In the genomic region with DNA sequence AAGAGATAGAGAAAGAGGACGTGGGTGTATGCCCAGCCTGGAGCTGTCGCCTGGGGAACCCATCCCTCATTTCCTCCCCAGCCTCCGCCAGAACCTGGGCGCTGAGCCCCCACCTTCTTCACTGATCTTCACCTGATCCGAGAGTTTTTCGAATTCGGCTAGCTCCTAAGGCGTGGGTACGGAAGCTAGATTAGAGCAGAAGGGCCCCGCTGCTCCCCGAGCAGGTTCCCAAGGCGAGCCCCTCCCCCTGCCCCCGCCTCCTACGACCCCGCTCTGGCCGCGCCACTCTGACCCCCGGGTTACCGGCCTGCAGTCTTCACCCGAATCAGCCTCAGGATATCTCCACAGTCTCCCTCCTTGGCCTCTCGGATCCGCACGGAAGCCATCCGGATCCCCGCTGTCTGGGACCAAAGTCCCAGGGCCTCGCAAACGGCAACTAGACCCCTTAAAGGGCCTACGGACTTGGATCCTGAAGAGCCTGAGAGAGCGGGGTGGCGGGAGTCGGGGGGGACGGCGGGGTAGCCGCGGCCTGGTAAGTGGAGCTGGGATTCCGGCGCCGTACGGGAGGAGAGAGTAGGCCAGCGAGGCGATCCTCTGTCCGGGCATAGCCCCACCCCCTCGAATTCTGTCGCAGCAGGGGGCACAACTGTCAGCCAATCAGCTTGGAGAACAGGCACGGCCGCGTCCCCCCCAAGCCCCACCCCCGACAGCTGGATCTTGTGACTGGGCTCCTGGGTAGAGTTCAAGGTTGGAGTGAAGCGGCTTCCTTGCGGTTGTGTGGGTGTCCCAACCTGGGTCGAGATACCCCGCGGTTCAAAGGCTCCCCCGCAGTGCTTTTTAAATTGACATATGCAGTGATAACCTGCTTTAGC, we compare ENCODE assay signal across 8 cellular contexts. TPM values are rescaled to one million over a fixed set of nuclear protein-coding genes. Genes with fewer than 3 reads are reported as not detected.
DNase-seq lines count a peak whose midpoint lies in the region; ATAC-seq and TF ChIP-seq lines count a peak whose summit lies in the region.

Gene SAT2 (minus strand): TSS at position 572 of the 872 bp plus-strand sequence. CDS start 186 bp downstream, at position 386.

- peak within 1 kb of the TSS; percentile 54 for H3K27ac Mint-ChIP-seq in Calu3 (ENCODE audit: unreplicated experiment)
- H3K27ac Mint-ChIP-seq in nephron, result peak within 1 kb of the TSS; percentile 94 to 98 (median 97)

- H3K36me3 ChIP-seq in RWPE2 (ENCODE audit: low read depth), result no peaks in the 10 kb centered on the region

- no peaks in the 10 kb centered on the region for H3K9me3 ChIP-seq in RWPE2 (ENCODE audit: severe bottlenecking)

- no peaks in the 10 kb centered on the region for H3K27me3 Mint-ChIP-seq in Calu3 (ENCODE audit: unreplicated experiment)
- no peaks in the 10 kb centered on the region for H3K27me3 Mint-ChIP-seq in nephron (ENCODE audit: low read depth)

- H3K4me1 Mint-ChIP-seq in Calu3 (ENCODE audit: low read depth, unreplicated experiment), result no peaks in the 10 kb centered on the region
- H3K4me1 Mint-ChIP-seq in nephron, result peaks cover 10% of the 10 kb centered on the region

- H3K4me1 ChIP-seq in RWPE2 (ENCODE audit: insufficient read depth, poor library complexity, severe bottlenecking), result no peaks in the 10 kb centered on the region

- H3K36me3 Mint-ChIP-seq in Calu3 (ENCODE audit: insufficient read depth, unreplicated experiment) (peaks cover 22% of the 10 kb centered on the region), nephron (ENCODE audit: low read depth) (peaks cover 13% of the 10 kb centered on the region)

- no peaks in the 10 kb centered on the region for H3K27me3 ChIP-seq in RWPE2 (ENCODE audit: insufficient read depth, poor library complexity, severe bottlenecking)

- DNase-seq in Calu3 (peak; percentile 89), KG1 (lab: John Stamatoyannopoulos, UW) (peak; percentile 43), RWPE2 (ENCODE audit: low spot score) (peak; percentile 87), fibroblast of the conjunctiva (ENCODE audit: low read depth) (peak; percentile 91)
- peak; percentile 93 for DNase-seq in activated effector memory CD4-positive, alpha-beta T cell treated with anti-CD3 and anti-CD28 coated beads, Interleukin-2, amount 50 U/mL, for 16 hours
- peak; percentile 88 for DNase-seq in stimulated activated naive CD8-positive, alpha-beta T cell treated with anti-CD3 and anti-CD28 coated beads, Interleukin-15, Interleukin-2, amounts not matched to agents 100 U/mL and 50 U/mL, for 24 hours

- no TSS peak for BruUV-seq in Calu3 (replicated peaks; lab: Mats Ljungman, UMichigan)

- intact Hi-C loops in Calu3 (cut with micrococcal nuclease; ENCODE audit: unreplicated experiment), result no loop called here

- H3K4me3 ChIP-seq in RWPE2 (ENCODE audit: severe bottlenecking), result peak within 1 kb of the TSS; percentile 80

- CTCF ChIA-PET in Calu3 (lab: Charles Lee), result interaction anchor here (0.7 to 1.5 kb wide), 3 partner anchors 12 to 361 kb away, joined by 3 to 5 read pairs (median 4); partner anchors contain the start of genes FXR2 and WRAP53

- no peaks in the 10 kb centered on the region for H3K9me3 Mint-ChIP-seq in Calu3 (ENCODE audit: low read depth, unreplicated experiment)
- H3K9me3 Mint-ChIP-seq in nephron, result no peaks in the 10 kb centered on the region

- TF ChIP-seq CTCF in Calu3 (IDR thresholded peaks at IDR 0.05; ENCODE audit: unreplicated experiment) (no peak), RWPE2 (IDR thresholded peaks at IDR 0.05; ENCODE audit: poor library complexity, severe bottlenecking) (no peak), nephron (IDR thresholded peaks at IDR 0.05; ENCODE audit: unreplicated experiment in 3 of 3) (no peak)

- H3K4me3 Mint-ChIP-seq in Calu3 (ENCODE audit: low read depth, unreplicated experiment) (peak within 1 kb of the TSS; percentile 80), nephron (peak within 1 kb of the TSS; percentile 97 to 98 (median 97))

- no peak within 1 kb of the TSS for H3K27ac ChIP-seq in RWPE2 (ENCODE audit: poor library complexity, severe bottlenecking)

- ATAC-seq in GM21447 (IDR thresholded peaks at IDR 0.05; ENCODE audit: unreplicated experiment), result peak; percentile 83
- peak; percentile 91 for ATAC-seq in RWPE2 (ENCODE audit: low read depth)
- peak; percentile 98 for ATAC-seq in stimulated activated naive CD8-positive, alpha-beta T cell treated with anti-CD3 and anti-CD28 coated beads, Interleukin-15, Interleukin-2, amounts not matched to agents 100 U/mL and 50 U/mL, for 24 hours

RNA-seq across cellular contexts. Expression of gene SAT2, which starts in this region (rescaled TPM):
- 15.9 and 16.6 TPM in 2 replicates for total RNA-seq in Calu3 (2022)

Comparison
In these comparisons a context has a peak if more than half of its experiments do, and no peak if none do; other contexts are left out.
1. DNase-seq: peak in every context shown above with its lines; median percentile 93 in activated effector memory CD4-positive, alpha-beta T cell treated with anti-CD3 and anti-CD28 coated beads, Interleukin-2, amount 50 U/mL, for 16 hours; 91 in fibroblast of the conjunctiva; 89 in Calu3; 88 in stimulated activated naive CD8-positive, alpha-beta T cell treated with anti-CD3 and anti-CD28 coated beads, Interleukin-15, Interleukin-2, amounts not matched to agents 100 U/mL and 50 U/mL, for 24 hours; 87 in RWPE2; 43 in KG1.